ENCODE assay signal across 9 cellular contexts in the genomic region with DNA sequence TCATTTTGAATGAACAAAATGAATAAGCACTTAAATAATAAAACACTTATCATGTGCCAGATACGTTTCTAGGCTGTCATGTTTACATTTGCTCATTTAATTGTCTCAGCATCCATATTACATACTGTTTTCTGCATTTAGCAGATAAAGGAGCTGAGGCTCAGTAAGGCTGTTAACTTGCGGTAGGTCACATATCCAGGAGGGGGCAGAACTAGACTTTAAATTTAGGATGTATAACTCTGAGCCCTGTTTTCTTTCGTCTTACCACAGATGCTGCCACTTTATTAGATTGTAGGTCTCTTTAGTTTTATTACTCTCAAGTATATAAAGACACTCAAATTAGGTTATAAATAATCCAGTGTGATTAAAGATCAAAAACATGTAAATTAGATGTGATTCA. TPM values are rescaled to one million over a fixed set of nuclear protein-coding genes. Genes with fewer than 3 reads are reported as not detected.
DNase-seq lines count a peak whose midpoint lies in the region; ATAC-seq and TF ChIP-seq lines count a peak whose summit lies in the region.
"Had no signal": no experiment of that assay in that cellular context is flagged by ENCODE, and none has a peak within 500 bp of the region (broad histone marks: within the 10 kb centered on the region; RNA-seq: fewer than 3 reads in every experiment).

No MANE protein-coding gene starts in this region.

- intact Hi-C loops in heart left ventricle (cut with DNase I) (loop anchor here in 4 of 10 donors (5.0 to 10.0 kb wide), 2 partner anchors 106 to 108 kb away; no protein-coding TSS in a partner anchor), left cardiac atrium (cut with DNase I) (loop anchor here in 1 of 2 donors (5.0 kb wide), 1 partner anchor 106 kb away; no protein-coding TSS in a partner anchor), posterior cingulate gyrus (cut with DNase I) (loop anchor here (1.0 kb wide), 1 partner anchor 106 kb away; no protein-coding TSS in a partner anchor)

- H3K4me1 Mint-ChIP-seq in naive B cell: peaks cover 0 to 5% (median 0%) of the 10 kb centered on the region in 3 donors

- H3K27ac Mint-ChIP-seq in naive B cell: no peak overlapping the region

- H3K9me3 Mint-ChIP-seq in naive B cell: no peaks in the 10 kb centered on the region
- H3K9me3 Mint-ChIP-seq: central memory CD8-positive, alpha-beta T cell had no signal

- H3K4me3 Mint-ChIP-seq in naive B cell: no peak overlapping the region
- H3K4me3 Mint-ChIP-seq: central memory CD8-positive, alpha-beta T cell had no signal

- H3K36me3 Mint-ChIP-seq in naive B cell: peaks cover 0 to 27% of the 10 kb centered on the region in 2 donors

- WGBS in heart left ventricle, 4 donors: 62 to 69% (median 64%) methylated on average over 3 of the region's 3 CpGs

- DNase-seq in heart left ventricle (no peak), left cardiac atrium (no peak), LoVo (ENCODE audit: low spot score) (peak; percentile 15), astrocyte of the hippocampus (ENCODE audit: low read depth, low spot score) (peak; percentile 27), naive B cell (peak; percentile 23), posterior cingulate gyrus (no peak)

- no peaks in the 10 kb centered on the region for H3K27me3 ChIP-seq in heart left ventricle

- ATAC-seq in heart left ventricle: no peak
- no peak for ATAC-seq in left cardiac atrium
- ATAC-seq in naive B cell (ENCODE audit: low read depth in 2 of 2): peak; percentile 56 to 67
- no peak for ATAC-seq in HG03135 (IDR thresholded peaks at IDR 0.05; ENCODE audit: unreplicated experiment)
- no peak for ATAC-seq in GM21423 (IDR thresholded peaks at IDR 0.05; ENCODE audit: unreplicated experiment)

- TF ChIP-seq POLR2A in heart left ventricle (IDR thresholded peaks at IDR 0.05): no peak

- H3K27ac ChIP-seq in heart left ventricle: no peak overlapping the region

- no peaks in the 10 kb centered on the region for H3K4me1 ChIP-seq in heart left ventricle

- no peaks in the 10 kb centered on the region for H3K9me3 ChIP-seq in heart left ventricle

- H3K36me3 ChIP-seq in heart left ventricle: peaks cover 0 to 98% (median 91%) of the 10 kb centered on the region in 9 donors

- no peak overlapping the region for H3K4me3 ChIP-seq in heart left ventricle

- peak in 10 of 12 donors; percentile 7 to 45 (median 23) for TF ChIP-seq CTCF in heart left ventricle (IDR thresholded peaks at IDR 0.05)

- no peaks in the 10 kb centered on the region for H3K27me3 Mint-ChIP-seq in naive B cell
- H3K27me3 Mint-ChIP-seq: central memory CD8-positive, alpha-beta T cell had no signal

RNA-seq across cellular contexts. Expression of gene IRAK4, which starts 17.7 kb away (rescaled TPM):
- total RNA-seq in heart left ventricle: 10 to 100 TPM in 1 of 9 donors, 1 to 10 TPM in 8; 3.6 to 14.4 (median 5.1) TPM
- 1 to 10 TPM; 3.3 to 4.8 TPM for polyA plus RNA-seq in heart left ventricle
- 10 to 100 TPM in 1 of 2 donors, 1 to 10 TPM in 1; 9.7 to 10.7 TPM for total RNA-seq in left cardiac atrium
- polyA plus RNA-seq in naive B cell (ENCODE audit: low read depth in 6 of 6): 10 to 100 TPM; 26.9 to 35.6 (median 33.0) TPM

RNA-seq across cellular contexts. Expression of gene PUS7L, which starts 17.9 kb away (rescaled TPM):
- total RNA-seq in heart left ventricle (1 to 10 TPM; 3.7 to 7.6 (median 5.3) TPM), left cardiac atrium (1 to 10 TPM; 6.8 to 9.1 TPM)
- polyA plus RNA-seq in heart left ventricle (1 to 10 TPM in 1 of 2 donors, under 1 TPM in 1; 0.80 to 2.9 TPM), naive B cell (ENCODE audit: low read depth in 6 of 6) (10 to 100 TPM; 25.2 to 47.3 (median 34.7) TPM)

RNA-seq across cellular contexts. Expression of gene TWF1, which starts 29.6 kb away (rescaled TPM):
- total RNA-seq in heart left ventricle: 10 to 100 TPM in 7 of 9 donors, 1 to 10 TPM in 2; 9.3 to 34.6 (median 10.7) TPM
- polyA plus RNA-seq in heart left ventricle: 10 to 100 TPM in 1 of 2 donors, 1 to 10 TPM in 1; 8.3 to 12.3 TPM
- total RNA-seq in left cardiac atrium: 10 to 100 TPM; 26.7 to 32.4 TPM
- polyA plus RNA-seq in naive B cell (ENCODE audit: low read depth in 6 of 6): 10 to 100 TPM; 21.4 to 29.6 (median 25.3) TPM

RNA-seq across cellular contexts. Expression of gene TMEM117, which starts 59.4 kb away (rescaled TPM):
- 10 to 100 TPM in 1 of 9 donors, 1 to 10 TPM in 8; 5.7 to 13.5 (median 7.8) TPM for total RNA-seq in heart left ventricle
- polyA plus RNA-seq in heart left ventricle: 1 to 10 TPM; 3.7 to 6.9 TPM
- total RNA-seq in left cardiac atrium: 1 to 10 TPM; 7.3 to 9.8 TPM
- polyA plus RNA-seq in naive B cell (ENCODE audit: low read depth in 6 of 6): 1 to 10 TPM; 5.2 to 9.8 (median 5.3) TPM

Comparison
In these comparisons a context has a peak if more than half of its experiments do, and no peak if none do; other contexts are left out.
1. ATAC-seq: peak in naive B cell (2 of 2); none in heart left ventricle (0 of 4), left cardiac atrium (0 of 2), HG03135 (single experiment) and GM21423 (single experiment).
2. DNase-seq: peak in LoVo (single experiment), astrocyte of the hippocampus (single experiment) and naive B cell (single experiment); none in heart left ventricle (0 of 5), left cardiac atrium (single experiment) and posterior cingulate gyrus (0 of 10).